8 cellular contexts compared by ENCODE assay signal in the genomic region with DNA sequence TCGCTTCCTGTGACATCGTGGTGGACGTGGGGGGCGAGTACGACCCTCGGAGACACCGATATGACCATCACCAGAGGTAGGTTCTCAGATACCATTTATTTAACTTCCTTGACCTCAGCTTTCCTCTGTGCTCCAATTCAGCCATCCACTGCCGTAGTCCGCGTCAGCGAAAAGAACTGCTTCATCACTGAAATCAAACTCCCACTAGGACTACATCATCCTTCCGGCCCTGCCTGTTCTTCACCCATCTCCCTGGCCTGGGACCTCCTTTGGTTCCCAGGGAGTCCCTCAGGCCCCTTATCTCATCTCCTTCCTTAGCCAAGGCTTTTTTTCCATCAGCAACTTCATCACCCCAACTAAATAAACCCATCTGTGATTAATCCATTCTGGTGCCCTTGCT. TPM values are rescaled to one million over a fixed set of nuclear protein-coding genes. Genes with fewer than 3 reads are reported as not detected.
DNase-seq lines count a peak whose midpoint lies in the region; ATAC-seq and TF ChIP-seq lines count a peak whose summit lies in the region.

No MANE protein-coding gene starts in this region.

- peak overlapping the region; percentile 44 for H2AFZ ChIP-seq in SU-DHL-6 (ENCODE audit: low read depth, low read length, severe bottlenecking)

- no peak for ATAC-seq in activated CD4-positive, alpha-beta T cell treated with anti-CD3 and anti-CD28 coated beads for 36 hours
- ATAC-seq in psoas muscle, result peak in 1 of 4 donors; percentile 7
- no peak for ATAC-seq in left lobe of liver

- POLR2A ChIA-PET in activated CD4-positive, alpha-beta T cell treated with anti-CD3 and anti-CD28 coated beads for 36 hours (lab: Charles Lee), result interaction anchor here (0.6 to 1.3 kb wide), 5 partner anchors 14 to 106 kb away, joined by 3 to 7 read pairs (median 3); partner anchors contain the start of gene AAAS

- peak overlapping the region; percentile 81 for H3K4me3 ChIP-seq in SU-DHL-6 (ENCODE audit: insufficient read depth, low read length, poor library complexity, severe bottlenecking)
- H3K4me3 ChIP-seq in psoas muscle, result peak overlapping the region; percentile 95

- H3K4me2 ChIP-seq in SU-DHL-6 (ENCODE audit: low read depth, low read length, poor library complexity, severe bottlenecking), result peak overlapping the region; percentile 77

- H3K9me2 ChIP-seq in SU-DHL-6 (replicated peaks; ENCODE audit: insufficient read depth, low read length), result no peaks in the 10 kb centered on the region

- H3K27me3 ChIP-seq in SU-DHL-6 (ENCODE audit: low read length), result no peaks in the 10 kb centered on the region
- H3K27me3 ChIP-seq in psoas muscle (ENCODE audit: insufficient read depth in 3 of 3, low read length in 2 of 3), result no peaks in the 10 kb centered on the region

- H3K79me2 ChIP-seq in SU-DHL-6 (ENCODE audit: insufficient read depth, low read length), result peaks cover 28% of the 10 kb centered on the region

- H3F3A ChIP-seq in SU-DHL-6 (ENCODE audit: insufficient read depth), result peaks cover 15% of the 10 kb centered on the region

- H3K27me3 Mint-ChIP-seq in activated CD4-positive, alpha-beta T cell treated with anti-CD3 and anti-CD28 coated beads for 36 hours, result no peaks in the 10 kb centered on the region

- no peaks in the 10 kb centered on the region for H3K9me3 Mint-ChIP-seq in activated CD4-positive, alpha-beta T cell treated with anti-CD3 and anti-CD28 coated beads for 36 hours (ENCODE audit: low read depth)

- H3K4me3 Mint-ChIP-seq in activated CD4-positive, alpha-beta T cell treated with anti-CD3 and anti-CD28 coated beads for 36 hours, result peak overlapping the region; percentile 85

- peak; percentile 38 for DNase-seq in activated CD4-positive, alpha-beta T cell treated with anti-CD3 and anti-CD28 coated beads for 36 hours
- DNase-seq in activated CD4-positive, alpha-beta T cell treated with anti-CD3 and anti-CD28 coated beads for 1 hour, result no peak
- peak; percentile 71 for DNase-seq in fibroblast of gingiva (ENCODE audit: low read depth)
- no peak for DNase-seq in psoas muscle
- DNase-seq in occipital lobe (lab: John Stamatoyannopoulos, UW), result no peak
- DNase-seq in NCI-H345 treated with DMSO at 0.1 percent for 48 hours (lab: John Stamatoyannopoulos, UW; ENCODE audit: unreplicated experiment), result no peak
- DNase-seq in left lobe of liver (ENCODE audit: low spot score), result no peak

- peaks cover 65% of the 10 kb centered on the region for H3K4me1 Mint-ChIP-seq in activated CD4-positive, alpha-beta T cell treated with anti-CD3 and anti-CD28 coated beads for 36 hours

- H3K36me3 ChIP-seq in SU-DHL-6 (ENCODE audit: low read length) (no peaks in the 10 kb centered on the region), psoas muscle (ENCODE audit: insufficient read depth in 1 of 2, low read depth in 1 of 2) (peaks cover 3 to 58% of the 10 kb centered on the region in 2 donors)

- H3K9ac ChIP-seq in SU-DHL-6 (ENCODE audit: low read length), result peak overlapping the region; percentile 73

- peaks cover 53% of the 10 kb centered on the region for H3K36me3 Mint-ChIP-seq in activated CD4-positive, alpha-beta T cell treated with anti-CD3 and anti-CD28 coated beads for 36 hours (ENCODE audit: low read depth)

- H3K4me1 ChIP-seq in psoas muscle, result peaks cover 34% of the 10 kb centered on the region

- no peaks in the 10 kb centered on the region for H4K20me1 ChIP-seq in SU-DHL-6 (ENCODE audit: low read depth, low read length)

- 1 to 4% (median 3%) methylated on average over 12 of the region's 12 CpGs for WGBS in psoas muscle, 3 donors

- no peak for TF ChIP-seq CTCF in SU-DHL-6 (IDR thresholded peaks at IDR 0.05; ENCODE audit: insufficient read depth, low read length, poor library complexity, severe bottlenecking)
- no peak for TF ChIP-seq CTCF in psoas muscle (IDR thresholded peaks at IDR 0.05)

- no peaks in the 10 kb centered on the region for H3K9me3 ChIP-seq in SU-DHL-6 (ENCODE audit: insufficient read depth, low read length)
- H3K9me3 ChIP-seq in psoas muscle, result no peaks in the 10 kb centered on the region

- CTCF ChIA-PET in activated CD4-positive, alpha-beta T cell treated with anti-CD3 and anti-CD28 coated beads for 36 hours (lab: Charles Lee), result interaction anchor here (1.3 to 18.7 kb wide), 6 partner anchors 21 to 209 kb away, joined by 3 to 173 read pairs (median 6); partner anchors contain the start of genes AAAS and CSAD

- H3K27ac Mint-ChIP-seq in activated CD4-positive, alpha-beta T cell treated with anti-CD3 and anti-CD28 coated beads for 36 hours, result peak overlapping the region; percentile 92

- no peak overlapping the region for H3K27ac ChIP-seq in SU-DHL-6 (ENCODE audit: low read depth, low read length)
- peak overlapping the region; percentile 77 for H3K27ac ChIP-seq in psoas muscle

- intact Hi-C loops in activated CD4-positive, alpha-beta T cell treated with anti-CD3 and anti-CD28 coated beads for 36 hours (cut with DNase I, micrococcal nuclease), result no loop called here
- intact Hi-C loops in psoas muscle (cut with DNase I), result no loop called here

RNA-seq across cellular contexts. Expression of gene MYG1, which starts 0.7 kb away (rescaled TPM):
- total RNA-seq in activated CD4-positive, alpha-beta T cell treated with anti-CD3 and anti-CD28 coated beads for 36 hours, result 10 to 100 TPM; 61.9 to 68.8 TPM
- 10 to 100 TPM; 43.1 to 51.4 (median 44.5) TPM for total RNA-seq in psoas muscle
- polyA plus RNA-seq in psoas muscle, result 10 to 100 TPM; 34.6 to 68.9 (median 65.0) TPM
- 39.5 TPM for total RNA-seq in occipital lobe
- total RNA-seq in left lobe of liver, result 24.0 TPM

RNA-seq across cellular contexts. Expression of gene PFDN5, which starts 4.8 kb away (rescaled TPM):
- total RNA-seq in activated CD4-positive, alpha-beta T cell treated with anti-CD3 and anti-CD28 coated beads for 36 hours, result 100 to 1,000 TPM; 253 to 322 TPM
- total RNA-seq in psoas muscle (100 to 1,000 TPM; 239 to 282 (median 266) TPM), occipital lobe (423 TPM), left lobe of liver (114 TPM)
- 100 to 1,000 TPM; 406 to 603 (median 474) TPM for polyA plus RNA-seq in psoas muscle

RNA-seq across cellular contexts. Expression of gene AAAS, which starts 21.2 kb away (rescaled TPM):
- total RNA-seq in activated CD4-positive, alpha-beta T cell treated with anti-CD3 and anti-CD28 coated beads for 36 hours, result 10 to 100 TPM; 65.5 to 72.5 TPM
- 10 to 100 TPM; 29.0 to 35.7 (median 31.5) TPM for total RNA-seq in psoas muscle
- 10 to 100 TPM; 22.9 to 36.8 (median 34.0) TPM for polyA plus RNA-seq in psoas muscle
- 28.9 TPM for total RNA-seq in occipital lobe
- 28.2 TPM for total RNA-seq in left lobe of liver

RNA-seq across cellular contexts. Expression of gene ESPL1, which starts 32.1 kb away (rescaled TPM):
- 10 to 100 TPM; 60.8 to 66.9 TPM for total RNA-seq in activated CD4-positive, alpha-beta T cell treated with anti-CD3 and anti-CD28 coated beads for 36 hours
- total RNA-seq in psoas muscle, result under 1 TPM in 2 of 4 donors, not detected in 2; 0.37 to 0.48 TPM
- polyA plus RNA-seq in psoas muscle, result under 1 TPM; 0.03 to 0.30 (median 0.08) TPM
- total RNA-seq in occipital lobe, result 1.7 TPM
- total RNA-seq in left lobe of liver, result 0.73 TPM

RNA-seq across cellular contexts. Expression of gene SP7, which starts 36.0 kb away (rescaled TPM):
- not detected for total RNA-seq in activated CD4-positive, alpha-beta T cell treated with anti-CD3 and anti-CD28 coated beads for 36 hours
- total RNA-seq in psoas muscle (not detected), occipital lobe (not detected), left lobe of liver (not detected)
- polyA plus RNA-seq in psoas muscle, result not detected

Comparison
In these comparisons a context has a peak if more than half of its experiments do, and no peak if none do; other contexts are left out.
1. DNase-seq: peak in activated CD4-positive, alpha-beta T cell treated with anti-CD3 and anti-CD28 coated beads for 36 hours (single experiment) and fibroblast of gingiva (single experiment); none in activated CD4-positive, alpha-beta T cell treated with anti-CD3 and anti-CD28 coated beads for 1 hour (single experiment), psoas muscle (0 of 2), occipital lobe (single experiment), NCI-H345 treated with DMSO at 0.1 percent for 48 hours (single experiment) and left lobe of liver (single experiment).